17 cellular contexts compared by ENCODE assay signal in genomic region chr9:135023816-135024405, GRCh38.
"Had no signal": no experiment of that assay in that cellular context is flagged by ENCODE, and none has a peak within 500 bp of the region (broad histone marks: within the 10 kb centered on the region; RNA-seq: fewer than 3 reads in every experiment).

No MANE protein-coding gene starts in this region.

- H3K36me3 Mint-ChIP-seq: activated naive CD8-positive, alpha-beta T cell treated with anti-CD3 and anti-CD28 coated beads for 36 hours; memory B cell; stimulated activated memory B cell treated with anti-CD40 and anti-IgM and Interleukin-4, amounts not matched to agents 10 μg/mL and 1 μg/mL and 100 μg/mL, for 72 hours had no signal

- H3K27me3 ChIP-seq: right lobe of liver, transverse colon, vagina had no signal

- H3K9me3 Mint-ChIP-seq: activated naive CD8-positive, alpha-beta T cell treated with anti-CD3 and anti-CD28 coated beads for 36 hours; activated T-helper 17 cell treated with anti-CD3 and anti-CD28 coated beads, Interleukin-2, amount 50 U/mL, for 72 hours had no signal

- H3K36me3 ChIP-seq: right lobe of liver, transverse colon, vagina had no signal

- H3K27ac ChIP-seq: epithelial cell of prostate, right lobe of liver, transverse colon, vagina had no signal

- H3K4me1 Mint-ChIP-seq: activated naive CD8-positive, alpha-beta T cell treated with anti-CD3 and anti-CD28 coated beads for 36 hours; activated T-helper 17 cell treated with anti-CD3 and anti-CD28 coated beads, Interleukin-2, amount 50 U/mL, for 72 hours; memory B cell; stimulated activated memory B cell treated with anti-CD40 and anti-IgM and Interleukin-4, amounts not matched to agents 10 μg/mL and 1 μg/mL and 100 μg/mL, for 72 hours had no signal

- H3K9me3 ChIP-seq: right lobe of liver, transverse colon, vagina had no signal

- H3K27ac Mint-ChIP-seq: activated naive CD8-positive, alpha-beta T cell treated with anti-CD3 and anti-CD28 coated beads for 36 hours; activated T-helper 17 cell treated with anti-CD3 and anti-CD28 coated beads, Interleukin-2, amount 50 U/mL, for 72 hours; memory B cell; nephron progenitor cell; stimulated activated memory B cell treated with anti-CD40 and anti-IgM and Interleukin-4, amounts not matched to agents 10 μg/mL and 1 μg/mL and 100 μg/mL, for 72 hours had no signal

- ATAC-seq: activated T-helper 17 cell treated with anti-CD3 and anti-CD28 coated beads, Interleukin-2, amount 50 U/mL, for 72 hours; left ventricle myocardium superior; right lobe of liver; stimulated activated memory B cell treated with anti-CD40 and anti-IgM and Interleukin-4, amounts not matched to agents 10 μg/mL and 1 μg/mL and 100 μg/mL, for 72 hours had no signal

- H3K4me3 ChIP-seq: right lobe of liver, transverse colon, vagina had no signal

- H3K4me3 Mint-ChIP-seq: activated naive CD8-positive, alpha-beta T cell treated with anti-CD3 and anti-CD28 coated beads for 36 hours; activated T-helper 17 cell treated with anti-CD3 and anti-CD28 coated beads, Interleukin-2, amount 50 U/mL, for 72 hours; memory B cell; nephron progenitor cell; stimulated activated memory B cell treated with anti-CD40 and anti-IgM and Interleukin-4, amounts not matched to agents 10 μg/mL and 1 μg/mL and 100 μg/mL, for 72 hours had no signal

- DNase-seq: activated naive CD4-positive, alpha-beta T cell treated with Interleukin-2 at 50 U/mL for 16 hours; activated naive CD8-positive, alpha-beta T cell treated with anti-CD3 and anti-CD28 coated beads for 36 hours; activated T-cell treated with anti-CD3 and anti-CD28 coated beads, Interleukin-2, amount 50 U/mL, for 1 hour; cerebellar nuclear complex; cortex of kidney; nephron progenitor cell; right lobe of liver; small intestine; stimulated activated CD4-positive, alpha-beta T cell treated with anti-CD3 and anti-CD28 coated beads, Interleukin-15, amount 100 ng/mL, for 24 hours; T-helper 1 cell; transverse colon had no signal

- H3K4me1 ChIP-seq: right lobe of liver, transverse colon had no signal
